In the genomic region with DNA sequence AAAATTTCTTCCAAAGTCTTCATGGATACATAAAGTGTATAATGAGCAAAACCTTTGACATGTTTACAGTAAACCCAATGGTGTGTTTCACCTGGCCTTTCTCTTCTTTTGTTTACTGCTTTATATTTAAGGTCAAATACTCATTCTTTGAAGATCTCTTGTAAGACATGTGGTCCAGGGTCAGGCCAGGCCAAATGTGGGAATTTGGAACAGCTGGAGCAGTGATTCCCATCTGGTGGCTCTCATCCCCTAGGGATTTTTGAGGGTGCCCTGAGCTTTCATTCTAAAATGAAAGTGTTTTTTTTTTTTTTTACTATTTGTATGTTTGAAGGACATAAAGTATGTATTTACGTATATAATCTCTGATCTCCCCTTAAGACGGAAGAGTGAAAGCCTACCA, we compare ENCODE assay signal across 24 cellular contexts.
"Had no signal": no experiment of that assay in that cellular context is flagged by ENCODE, and none has a peak within 500 bp of the region (broad histone marks: within the 10 kb centered on the region; RNA-seq: fewer than 3 reads in every experiment).

No MANE protein-coding gene starts in this region.

- ATAC-seq: T-cell had no signal

- H3K27ac ChIP-seq: cardiac muscle cell, epithelial cell of prostate, tibial artery had no signal

- H3K36me3 Mint-ChIP-seq: mesothelial cell of epicardium, T-cell had no signal

- H3K4me3 ChIP-seq: cardiac muscle cell, lung, tibial artery had no signal

- H3K9me3 Mint-ChIP-seq: activated CD8-positive, alpha-beta T cell treated with anti-CD3 and anti-CD28 coated beads for 36 hours; activated naive CD4-positive, alpha-beta T cell treated with anti-CD3 and anti-CD28 coated beads, Interleukin-2, amount 50 U/mL, for 24 hours; activated T-cell treated with anti-CD3 and anti-CD28 coated beads, Interleukin-2, amount 50 U/mL, for 24 hours; endodermal cell; mesothelial cell of epicardium; T-cell had no signal

- H3K4me3 Mint-ChIP-seq: activated CD8-positive, alpha-beta T cell treated with anti-CD3 and anti-CD28 coated beads for 36 hours; activated naive CD4-positive, alpha-beta T cell treated with anti-CD3 and anti-CD28 coated beads, Interleukin-2, amount 50 U/mL, for 24 hours; activated T-cell treated with anti-CD3 and anti-CD28 coated beads, Interleukin-2, amount 50 U/mL, for 24 hours; endodermal cell; mesothelial cell of epicardium; T-cell had no signal

- H3K27me3 ChIP-seq: cardiac muscle cell, tibial artery had no signal

- H3K27me3 Mint-ChIP-seq: activated CD8-positive, alpha-beta T cell treated with anti-CD3 and anti-CD28 coated beads for 36 hours; activated naive CD4-positive, alpha-beta T cell treated with anti-CD3 and anti-CD28 coated beads, Interleukin-2, amount 50 U/mL, for 24 hours; activated T-cell treated with anti-CD3 and anti-CD28 coated beads, Interleukin-2, amount 50 U/mL, for 24 hours; T-cell had no signal

- H3K27ac Mint-ChIP-seq: activated T-cell treated with anti-CD3 and anti-CD28 coated beads, Interleukin-2, amount 50 U/mL, for 24 hours; endodermal cell; mesothelial cell of epicardium had no signal

- H3K9me3 ChIP-seq: tibial artery had no signal

- H3K36me3 ChIP-seq: cardiac muscle cell, tibial artery had no signal

- DNase-seq: activated CD4-positive, alpha-beta T cell treated with anti-CD3 and anti-CD28 coated beads for 48 hours; activated CD4-positive, CD25-positive, alpha-beta regulatory T cell; activated CD8-positive, alpha-beta T cell treated with anti-CD3 and anti-CD28 coated beads for 36 hours; activated effector memory CD4-positive, alpha-beta T cell treated with anti-CD3 and anti-CD28 coated beads, Interleukin-2, amount 50 U/mL, for 16 hours; activated T-cell treated with anti-CD3 and anti-CD28 coated beads, Interleukin-2, amount 50 U/mL, for 24 hours; amniotic stem cell; endodermal cell; head of caudate nucleus; retina; stimulated activated CD4-positive, alpha-beta T cell treated with anti-CD3 and anti-CD28 coated beads, Interleukin-12 subunit alpha, Interleukin-12 subunit beta, amount 100 ng/mL, for 4 hours; stimulated activated CD4-positive, alpha-beta T cell treated with anti-CD3 and anti-CD28 coated beads, Interleukin-2, amount 100 ng/mL, for 24 hours; stimulated activated naive CD8-positive, alpha-beta T cell treated with anti-CD3 and anti-CD28 coated beads, Interleukin-15, Interleukin-2, amounts not matched to agents 100 U/mL and 50 U/mL, for 24 hours; substantia nigra; T-cell; T1000; tibial artery had no signal

- FAIRE-seq: colon, frontal cortex, keratinocyte had no signal
